33 cellular contexts compared by ENCODE assay signal in genomic region chr4:86657910-86658309, GRCh38.
DNase-seq lines count a peak whose midpoint lies in the region; ATAC-seq, FAIRE-seq and TF ChIP-seq lines count a peak whose summit lies in the region.
"Had no signal": no experiment of that assay in that cellular context is flagged by ENCODE, and none has a peak within 500 bp of the region (broad histone marks: within the 10 kb centered on the region; RNA-seq: fewer than 3 reads in every experiment).

No MANE protein-coding gene starts in this region.

- FAIRE-seq in keratinocyte (lab: Jason Lieb, UNC): peak; percentile 17
- FAIRE-seq: HTR-8/SVneo had no signal

- H3K27me3 ChIP-seq in keratinocyte (ENCODE audit: control insufficient read depth, extremely low read depth, insufficient read depth, low read length): no peaks in the 10 kb centered on the region
- no peaks in the 10 kb centered on the region for H3K27me3 ChIP-seq in vagina
- no peaks in the 10 kb centered on the region for H3K27me3 ChIP-seq in aorta (ENCODE audit: control insufficient read depth in 1 of 2, insufficient read depth in 2 of 2, low read length in 1 of 2)
- H3K27me3 ChIP-seq: colonic mucosa, Peyer's patch, upper lobe of left lung had no signal

- H3K9ac ChIP-seq in keratinocyte (ENCODE audit: control insufficient read depth, extremely low read depth, insufficient read depth, low read length): no peak overlapping the region

- H3K9me3 ChIP-seq in keratinocyte (ENCODE audit: control insufficient read depth, low read depth, low read length): no peaks in the 10 kb centered on the region
- no peaks in the 10 kb centered on the region for H3K9me3 ChIP-seq in vagina
- H3K9me3 ChIP-seq in aorta (ENCODE audit: control insufficient read depth, low read length): peaks cover 3% of the 10 kb centered on the region
- H3K9me3 ChIP-seq: colonic mucosa had no signal

- H3K4me3 ChIP-seq in keratinocyte (ENCODE audit: control insufficient read depth in 2 of 3, extremely low read depth in 1 of 3, insufficient read depth in 2 of 3, low read depth in 1 of 3, low read length in 3 of 3): no peak overlapping the region
- H3K4me3 ChIP-seq in vagina: no peak overlapping the region
- H3K4me3 ChIP-seq in aorta (ENCODE audit: low read length in 2 of 2): no peak overlapping the region
- H3K4me3 ChIP-seq: colonic mucosa, left ventricle myocardium inferior, Peyer's patch, upper lobe of left lung had no signal

- DNase-seq in keratinocyte (ENCODE audit: low read depth, low spot score): no peak
- DNase-seq in vagina (ENCODE audit: extremely low spot score in 2 of 2): no peak
- DNase-seq in H4 (ENCODE audit: low spot score): no peak
- no peak for DNase-seq in HT-29 (ENCODE audit: low spot score)
- no peak for DNase-seq in aorta
- DNase-seq: activated CD4-positive, alpha-beta T cell treated with anti-CD3 and anti-CD28 coated beads for 4 hours; activated effector memory CD4-positive, alpha-beta T cell treated with anti-CD3 and anti-CD28 coated beads, Interleukin-2, amount 50 U/mL, for 16 hours; activated naive CD8-positive, alpha-beta T cell treated with anti-CD3 and anti-CD28 coated beads for 36 hours; activated T-cell treated with anti-CD3 and anti-CD28 coated beads for 4 hours; anterior cingulate cortex; CD8-positive, alpha-beta memory T cell; colonic mucosa; DMS 273 treated with DMSO at 0.1 percent for 48 hours; erythroblast; HFFc6; left ventricle myocardium inferior; mesendoderm; NCI-H1092; NCI-H1694 treated with DMSO at 0.1 percent for 48 hours; NCI-H446; NCI-H748 treated with DMSO at 0.1 percent for 48 hours; Peyer's patch; SIG-M5; stimulated activated CD4-positive, alpha-beta T cell treated with anti-CD3 and anti-CD28 coated beads, Interleukin-15, amount 100 ng/mL, for 24 hours; stimulated activated CD4-positive, alpha-beta T cell treated with anti-CD3 and anti-CD28 coated beads, Interleukin-4, amount 100 ng/mL, for 4 hours; SW 1271; T1000; upper lobe of left lung; WERI-Rb-1 had no signal

- peak; percentile 65 for ATAC-seq in GM18502 (IDR thresholded peaks at IDR 0.05; ENCODE audit: poor library complexity, unreplicated experiment)
- peak; percentile 66 for ATAC-seq in GM21529 (IDR thresholded peaks at IDR 0.05; ENCODE audit: unreplicated experiment)
- ATAC-seq in HG03432 (IDR thresholded peaks at IDR 0.05; ENCODE audit: unreplicated experiment): peak; percentile 62
- no peak for ATAC-seq in aorta (ENCODE audit: low FRiP score)

- dilution Hi-C loops in keratinocyte (cut with MboI; ENCODE audit: extremely low pct_ligation_motif_present, low sequenced_read_pairs): no loop called here

- TF ChIP-seq CTCF in keratinocyte (optimal IDR thresholded peaks at IDR 0.05 in 1 of 3, IDR thresholded peaks at IDR 0.05 in 1 of 3, conservative IDR thresholded peaks at IDR 0.05 in 1 of 3; ENCODE audit: extremely low read depth in 1 of 3, insufficient read depth in 2 of 3, low read length in 3 of 3): no peak
- no peak for TF ChIP-seq CTCF in vagina (IDR thresholded peaks at IDR 0.05)

- H3K4me1 ChIP-seq in keratinocyte (ENCODE audit: control insufficient read depth, extremely low read depth, insufficient read depth, low read length) (peaks cover 22% of the 10 kb centered on the region), vagina (peaks cover 16% of the 10 kb centered on the region), aorta (ENCODE audit: control insufficient read depth in 1 of 2, insufficient read depth in 2 of 2, low read length in 2 of 2) (no peaks in the 10 kb centered on the region)
- H3K4me1 ChIP-seq: colonic mucosa, left ventricle myocardium inferior, Peyer's patch, upper lobe of left lung had no signal

- TF ChIP-seq POLR2A in vagina (IDR thresholded peaks at IDR 0.05): no peak

- H3K79me2 ChIP-seq in keratinocyte (ENCODE audit: control insufficient read depth, insufficient read depth, low read length): peaks cover 36% of the 10 kb centered on the region

- no peaks in the 10 kb centered on the region for H3K9me1 ChIP-seq in keratinocyte (ENCODE audit: control insufficient read depth, extremely low read depth, insufficient read depth, low read length)

- H3K4me2 ChIP-seq in keratinocyte (ENCODE audit: control insufficient read depth, extremely low read depth, insufficient read depth, low read depth, low read length): no peak overlapping the region

- H4K20me1 ChIP-seq in keratinocyte (ENCODE audit: control insufficient read depth, extremely low read depth, insufficient read depth, low read length): no peaks in the 10 kb centered on the region

- H3K27ac ChIP-seq in keratinocyte (ENCODE audit: control insufficient read depth, insufficient read depth, low read length): no peak overlapping the region
- H3K27ac ChIP-seq in vagina: no peak overlapping the region
- no peak overlapping the region for H3K27ac ChIP-seq in aorta (ENCODE audit: low read depth in 1 of 2, low read length in 2 of 2)
- H3K27ac ChIP-seq: colonic mucosa, left ventricle myocardium inferior, Peyer's patch, upper lobe of left lung, WERI-Rb-1 had no signal

- intact Hi-C loops in vagina (cut with DNase I): no loop called here
- intact Hi-C loops in aorta (cut with DNase I): no loop called here

- H2AFZ ChIP-seq in keratinocyte (ENCODE audit: control insufficient read depth, low read length): no peak overlapping the region

- H3K36me3 ChIP-seq in keratinocyte (ENCODE audit: control insufficient read depth in 2 of 2, extremely low read depth in 1 of 2, insufficient read depth in 2 of 2, low read length in 2 of 2) (no peaks in the 10 kb centered on the region), vagina (no peaks in the 10 kb centered on the region), aorta (ENCODE audit: control insufficient read depth in 1 of 2, insufficient read depth in 2 of 2, low read length in 1 of 2) (no peaks in the 10 kb centered on the region)
- H3K36me3 ChIP-seq: colonic mucosa, left ventricle myocardium inferior, Peyer's patch, upper lobe of left lung had no signal

- 93 to 96% methylated on average over 3 of the region's 3 CpGs for WGBS in aorta, 2 donors
